In the genomic region with DNA sequence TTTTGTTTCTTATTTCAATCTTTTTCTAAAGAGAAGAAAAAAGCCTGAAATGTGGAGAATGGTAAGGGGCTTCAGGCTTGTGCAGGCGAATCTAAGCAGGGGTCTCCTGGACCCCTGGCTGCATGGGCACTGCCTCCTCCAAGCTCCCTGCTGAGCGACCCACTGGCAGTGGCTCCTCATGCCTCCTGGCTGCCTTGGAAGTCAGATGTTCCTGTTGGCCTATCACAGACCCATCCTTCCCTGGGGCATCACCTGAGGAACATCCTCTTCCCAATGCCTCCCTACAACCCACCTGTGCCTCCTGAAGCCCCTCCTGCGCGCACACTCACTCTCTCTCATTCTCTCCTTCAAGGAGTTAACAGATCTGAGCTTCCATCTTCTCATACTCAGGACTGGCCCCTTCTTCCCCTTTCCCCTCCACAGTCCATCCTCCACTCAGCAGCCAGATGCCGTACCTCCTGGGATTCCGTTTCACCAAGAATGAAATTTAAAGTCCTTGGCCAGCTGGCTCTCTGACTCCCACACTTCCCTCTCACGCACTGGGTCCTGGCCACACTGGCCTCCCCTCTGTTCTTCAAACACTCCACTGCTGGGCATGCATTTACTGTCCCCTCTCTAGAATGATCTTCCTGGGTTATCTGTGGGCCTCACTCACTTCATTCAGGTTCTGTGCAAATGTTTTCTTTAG, we compare ENCODE assay signal across 1 cellular context.
TF ChIP-seq lines count a peak whose summit lies in the region.

No MANE protein-coding gene starts in this region.

TF ChIP-seq in SK-N-SH, 30 proteins besides CTCF, POLR2A, EP300 and RAD21 (continued from another document):
- TF ChIP-seq, protein P1, sequence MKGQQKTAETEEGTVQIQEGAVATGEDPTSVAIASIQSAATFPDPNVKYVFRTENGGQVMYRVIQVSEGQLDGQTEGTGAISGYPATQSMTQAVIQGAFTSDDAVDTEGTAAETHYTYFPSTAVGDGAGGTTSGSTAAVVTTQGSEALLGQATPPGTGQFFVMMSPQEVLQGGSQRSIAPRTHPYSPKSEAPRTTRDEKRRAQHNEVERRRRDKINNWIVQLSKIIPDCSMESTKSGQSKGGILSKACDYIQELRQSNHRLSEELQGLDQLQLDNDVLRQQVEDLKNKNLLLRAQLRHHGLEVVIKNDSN (IDR thresholded peaks at IDR 0.05; ENCODE audit: borderline replicate concordance, low read depth), result no peak
- TF ChIP-seq, protein P2, sequence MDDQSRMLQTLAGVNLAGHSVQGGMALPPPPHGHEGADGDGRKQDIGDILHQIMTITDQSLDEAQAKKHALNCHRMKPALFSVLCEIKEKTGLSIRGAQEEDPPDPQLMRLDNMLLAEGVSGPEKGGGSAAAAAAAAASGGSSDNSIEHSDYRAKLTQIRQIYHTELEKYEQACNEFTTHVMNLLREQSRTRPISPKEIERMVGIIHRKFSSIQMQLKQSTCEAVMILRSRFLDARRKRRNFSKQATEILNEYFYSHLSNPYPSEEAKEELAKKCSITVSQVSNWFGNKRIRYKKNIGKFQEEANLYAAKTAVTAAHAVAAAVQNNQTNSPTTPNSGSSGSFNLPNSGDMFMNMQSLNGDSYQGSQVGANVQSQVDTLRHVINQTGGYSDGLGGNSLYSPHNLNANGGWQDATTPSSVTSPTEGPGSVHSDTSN (IDR thresholded peaks at IDR 0.05), result no peak
- TF ChIP-seq SMC3 (IDR thresholded peaks at IDR 0.05; ENCODE audit: low read depth, low read length), result no peak
- TF ChIP-seq GABPA (IDR thresholded peaks at IDR 0.05; ENCODE audit: low read depth), result no peak
- TF ChIP-seq NFIC (IDR thresholded peaks at IDR 0.05; ENCODE audit: borderline replicate concordance), result no peak
- no peak for TF ChIP-seq TCF12 (IDR thresholded peaks at IDR 0.05)
- TF ChIP-seq EZH2phosphoT487 (IDR thresholded peaks at IDR 0.05; ENCODE audit: borderline replicate concordance, low read depth), result no peak
- TF ChIP-seq MXI1 (IDR thresholded peaks at IDR 0.05; ENCODE audit: low read depth, low read length), result no peak
- TF ChIP-seq, protein P3, sequence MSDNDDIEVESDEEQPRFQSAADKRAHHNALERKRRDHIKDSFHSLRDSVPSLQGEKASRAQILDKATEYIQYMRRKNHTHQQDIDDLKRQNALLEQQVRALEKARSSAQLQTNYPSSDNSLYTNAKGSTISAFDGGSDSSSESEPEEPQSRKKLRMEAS (IDR thresholded peaks at IDR 0.05; ENCODE audit: low read depth), result no peak
- TF ChIP-seq YY1 (IDR thresholded peaks at IDR 0.05; ENCODE audit: low read depth), result no peak
- no peak for TF ChIP-seq RFX5 (IDR thresholded peaks at IDR 0.05; ENCODE audit: low read length)
- no peak for TF ChIP-seq TAF1 (IDR thresholded peaks at IDR 0.05; ENCODE audit: borderline replicate concordance, low read depth, low read length)
- no peak for TF ChIP-seq POLR2AphosphoS5 (IDR thresholded peaks at IDR 0.05; ENCODE audit: low read depth, low read length)
- TF ChIP-seq MEF2A (IDR thresholded peaks at IDR 0.05; ENCODE audit: borderline replicate concordance, low read depth), result no peak
TF ChIP-seq in SK-N-SH: peak in this region for 0.
